31 cellular contexts compared by ENCODE assay signal in genomic region chrX:130516123-130516522, GRCh38.
"Had no signal": no experiment of that assay in that cellular context is flagged by ENCODE, and none has a peak within 500 bp of the region (broad histone marks: within the 10 kb centered on the region; RNA-seq: fewer than 3 reads in every experiment).

No MANE protein-coding gene starts in this region.

- H3K27ac ChIP-seq: ascending aorta, breast epithelium, cardiac muscle cell, colonic mucosa, epithelial cell of prostate, esophagus squamous epithelium, gastroesophageal sphincter, heart right ventricle, WERI-Rb-1 had no signal

- DNase-seq: activated B cell treated with CpG ODN at 0.5 μM for 24 hours; activated CD4-positive, alpha-beta memory T cell treated with anti-CD3 and anti-CD28 coated beads for 36 hours; activated CD4-positive, alpha-beta T cell treated with anti-CD3 and anti-CD28 coated beads for 48 hours; activated CD8-positive, alpha-beta memory T cell treated with anti-CD3 and anti-CD28 coated beads, Interleukin-2, amount 10 ng/mL, durations not matched to agents 7 days and 5 days; activated CD8-positive, alpha-beta memory T cell treated with anti-CD3 and anti-CD28 coated beads, Interleukin-2, amount 50 U/mL, for 48 hours; activated CD8-positive, alpha-beta T cell treated with anti-CD3 and anti-CD28 coated beads, Interleukin-2, amount 10 ng/mL, durations not matched to agents 7 days and 5 days; activated gamma-delta T cell; activated naive CD4-positive, alpha-beta T cell; activated naive CD4-positive, alpha-beta T cell treated with anti-CD3 and anti-CD28 coated beads, Interleukin-2, amount 10 ng/mL, durations not matched to agents 7 days and 5 days; activated naive CD8-positive, alpha-beta T cell treated with anti-CD3 and anti-CD28 coated beads, Interleukin-2, amount 10 ng/mL, durations not matched to agents 7 days and 5 days; activated T-cell treated with anti-CD3 and anti-CD28 coated beads for 4 hours; activated T-cell treated with anti-CD3 and anti-CD28 coated beads, Interleukin-2, amount 50 U/mL, for 24 hours; activated T-cell treated with anti-CD3 and anti-CD28 coated beads, Interleukin-2, amount 50 U/mL, for 72 hours; central memory CD4-positive, alpha-beta T cell; cerebellar nuclear complex; colonic mucosa; effector CD8-positive, alpha-beta T cell; esophagus squamous epithelium; foreskin melanocyte; heart right ventricle; hippocampal formation; T1000; WERI-Rb-1 had no signal

- H3K27me3 ChIP-seq: ascending aorta, cardiac muscle cell, colonic mucosa, esophagus squamous epithelium, gastroesophageal sphincter had no signal

- H3K27me3 Mint-ChIP-seq: activated naive CD4-positive, alpha-beta T cell treated with anti-CD3 and anti-CD28 coated beads, Interleukin-2, amount 10 ng/mL, durations not matched to agents 7 days and 5 days; brain had no signal

- H3K4me3 Mint-ChIP-seq: activated B cell treated with CpG ODN at 0.5 μM for 24 hours; activated CD4-positive, alpha-beta memory T cell treated with anti-CD3 and anti-CD28 coated beads for 36 hours; activated CD8-positive, alpha-beta memory T cell treated with anti-CD3 and anti-CD28 coated beads, Interleukin-2, amount 10 ng/mL, durations not matched to agents 7 days and 5 days; activated CD8-positive, alpha-beta T cell treated with anti-CD3 and anti-CD28 coated beads, Interleukin-2, amount 10 ng/mL, durations not matched to agents 7 days and 5 days; activated naive CD4-positive, alpha-beta T cell treated with anti-CD3 and anti-CD28 coated beads, Interleukin-2, amount 10 ng/mL, durations not matched to agents 7 days and 5 days; activated naive CD8-positive, alpha-beta T cell treated with anti-CD3 and anti-CD28 coated beads, Interleukin-2, amount 10 ng/mL, durations not matched to agents 7 days and 5 days; activated T-cell treated with anti-CD3 and anti-CD28 coated beads, Interleukin-2, amount 50 U/mL, for 24 hours; activated T-cell treated with anti-CD3 and anti-CD28 coated beads, Interleukin-2, amount 50 U/mL, for 72 hours; brain; T-helper 2 cell treated with Interferon-gamma antibody and Interleukin-4, amounts not matched to agents 5 μg/mL and 100 μg/mL, for 36 hours had no signal

- H3K4me3 ChIP-seq: ascending aorta, breast epithelium, cardiac muscle cell, colonic mucosa, esophagus squamous epithelium, gastroesophageal sphincter, heart right ventricle had no signal

- H3K9me3 ChIP-seq: ascending aorta, breast epithelium, colonic mucosa, esophagus squamous epithelium, gastroesophageal sphincter had no signal

- H3K4me1 ChIP-seq: ascending aorta, breast epithelium, colonic mucosa, esophagus squamous epithelium, gastroesophageal sphincter, heart right ventricle had no signal

- H3K27ac Mint-ChIP-seq: activated B cell treated with CpG ODN at 0.5 μM for 24 hours; activated CD4-positive, alpha-beta memory T cell treated with anti-CD3 and anti-CD28 coated beads for 36 hours; activated CD8-positive, alpha-beta memory T cell treated with anti-CD3 and anti-CD28 coated beads, Interleukin-2, amount 10 ng/mL, durations not matched to agents 7 days and 5 days; activated CD8-positive, alpha-beta T cell treated with anti-CD3 and anti-CD28 coated beads, Interleukin-2, amount 10 ng/mL, durations not matched to agents 7 days and 5 days; activated naive CD4-positive, alpha-beta T cell treated with anti-CD3 and anti-CD28 coated beads, Interleukin-2, amount 10 ng/mL, durations not matched to agents 7 days and 5 days; activated naive CD4-positive, alpha-beta T cell treated with anti-CD3 and anti-CD28 coated beads, Interleukin-2, amount 50 U/mL, for 72 hours; activated naive CD8-positive, alpha-beta T cell treated with anti-CD3 and anti-CD28 coated beads, Interleukin-2, amount 10 ng/mL, durations not matched to agents 7 days and 5 days; activated T-cell treated with anti-CD3 and anti-CD28 coated beads, Interleukin-2, amount 50 U/mL, for 24 hours; activated T-cell treated with anti-CD3 and anti-CD28 coated beads, Interleukin-2, amount 50 U/mL, for 72 hours; brain; T-helper 2 cell treated with Interferon-gamma antibody and Interleukin-4, amounts not matched to agents 5 μg/mL and 100 μg/mL, for 36 hours had no signal

- H3K36me3 ChIP-seq: ascending aorta, breast epithelium, cardiac muscle cell, colonic mucosa, esophagus squamous epithelium, gastroesophageal sphincter, heart right ventricle, WERI-Rb-1 had no signal

- H3K9me3 Mint-ChIP-seq: activated naive CD4-positive, alpha-beta T cell treated with anti-CD3 and anti-CD28 coated beads, Interleukin-2, amount 50 U/mL, for 72 hours; activated naive CD8-positive, alpha-beta T cell treated with anti-CD3 and anti-CD28 coated beads, Interleukin-2, amount 10 ng/mL, durations not matched to agents 7 days and 5 days; activated T-cell treated with anti-CD3 and anti-CD28 coated beads, Interleukin-2, amount 50 U/mL, for 72 hours; T-helper 2 cell treated with Interferon-gamma antibody and Interleukin-4, amounts not matched to agents 5 μg/mL and 100 μg/mL, for 36 hours had no signal

- H3K4me1 Mint-ChIP-seq: activated CD8-positive, alpha-beta memory T cell treated with anti-CD3 and anti-CD28 coated beads, Interleukin-2, amount 10 ng/mL, durations not matched to agents 7 days and 5 days; activated naive CD4-positive, alpha-beta T cell treated with anti-CD3 and anti-CD28 coated beads, Interleukin-2, amount 10 ng/mL, durations not matched to agents 7 days and 5 days; activated naive CD8-positive, alpha-beta T cell treated with anti-CD3 and anti-CD28 coated beads, Interleukin-2, amount 10 ng/mL, durations not matched to agents 7 days and 5 days; brain had no signal

- H3K36me3 Mint-ChIP-seq: activated CD4-positive, alpha-beta memory T cell treated with anti-CD3 and anti-CD28 coated beads for 36 hours; activated CD8-positive, alpha-beta memory T cell treated with anti-CD3 and anti-CD28 coated beads, Interleukin-2, amount 10 ng/mL, durations not matched to agents 7 days and 5 days; activated naive CD4-positive, alpha-beta T cell treated with anti-CD3 and anti-CD28 coated beads, Interleukin-2, amount 10 ng/mL, durations not matched to agents 7 days and 5 days; activated naive CD8-positive, alpha-beta T cell treated with anti-CD3 and anti-CD28 coated beads, Interleukin-2, amount 10 ng/mL, durations not matched to agents 7 days and 5 days; brain had no signal
